Comparison of ENCODE assay signal across 1 cellular context in the genomic region with DNA sequence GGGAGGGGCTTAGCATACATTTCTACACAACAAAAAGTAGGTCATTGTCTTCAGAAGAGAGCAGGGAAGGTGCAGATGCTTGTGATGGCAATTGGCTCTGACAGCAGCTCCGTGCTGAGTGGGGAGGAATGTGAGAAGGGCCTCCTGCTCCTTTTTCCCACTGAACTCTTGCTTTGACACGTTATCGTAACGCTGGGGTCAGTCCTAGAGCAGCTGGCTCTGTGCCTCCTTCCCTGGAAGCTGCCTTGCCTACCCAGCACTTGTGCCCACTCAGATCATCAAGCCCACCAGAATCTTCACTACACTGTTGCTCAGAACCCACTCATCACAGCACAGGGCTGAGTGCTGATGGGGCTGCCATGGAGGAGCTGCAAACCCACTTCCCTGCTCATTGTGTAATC.
TF ChIP-seq lines count a peak whose summit lies in the region.

No MANE protein-coding gene starts in this region.

TF ChIP-seq in GM12878, 131 proteins besides CTCF, POLR2A, EP300 and RAD21 (continued from another document):
- TF ChIP-seq, protein P1, sequence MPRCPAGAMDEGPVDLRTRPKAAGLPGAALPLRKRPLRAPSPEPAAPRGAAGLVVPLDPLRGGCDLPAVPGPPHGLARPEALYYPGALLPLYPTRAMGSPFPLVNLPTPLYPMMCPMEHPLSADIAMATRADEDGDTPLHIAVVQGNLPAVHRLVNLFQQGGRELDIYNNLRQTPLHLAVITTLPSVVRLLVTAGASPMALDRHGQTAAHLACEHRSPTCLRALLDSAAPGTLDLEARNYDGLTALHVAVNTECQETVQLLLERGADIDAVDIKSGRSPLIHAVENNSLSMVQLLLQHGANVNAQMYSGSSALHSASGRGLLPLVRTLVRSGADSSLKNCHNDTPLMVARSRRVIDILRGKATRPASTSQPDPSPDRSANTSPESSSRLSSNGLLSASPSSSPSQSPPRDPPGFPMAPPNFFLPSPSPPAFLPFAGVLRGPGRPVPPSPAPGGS (IDR thresholded peaks at IDR 0.05; ENCODE audit: borderline replicate concordance, insufficient read depth, low read depth, low read length, poor library complexity, severe bottlenecking) = peak; percentile 37
